8 cellular contexts compared by ENCODE assay signal in genomic region chr14:92540472-92541048, GRCh38. TPM values are rescaled to one million over a fixed set of nuclear protein-coding genes. Genes with fewer than 3 reads are reported as not detected.
DNase-seq lines count a peak whose midpoint lies in the region; ATAC-seq and TF ChIP-seq lines count a peak whose summit lies in the region.

No MANE protein-coding gene starts in this region.

- peaks cover 73% of the 10 kb centered on the region for H3K4me1 Mint-ChIP-seq in activated naive CD8-positive, alpha-beta T cell treated with anti-CD3 and anti-CD28 coated beads for 36 hours

- H3K27ac Mint-ChIP-seq in activated naive CD8-positive, alpha-beta T cell treated with anti-CD3 and anti-CD28 coated beads for 36 hours = peak overlapping the region; percentile 78

- intact Hi-C loops in heart right ventricle (cut with DNase I) = loop anchor here in 5 of 10 donors (1.0 to 10.0 kb wide), 6 partner anchors 9 to 83 kb away; partner anchors contain the start of gene RIN3 (in 1 of the 5)

- H3K4me3 ChIP-seq in heart right ventricle (peak overlapping the region in 3 of 10 donors; percentile 1 to 14 (median 13)), retinal pigment epithelial cell (ENCODE audit: low read length) (no peak overlapping the region)

- H3K27me3 Mint-ChIP-seq in activated naive CD8-positive, alpha-beta T cell treated with anti-CD3 and anti-CD28 coated beads for 36 hours = no peaks in the 10 kb centered on the region

- peak; percentile 8 for DNase-seq in NCI-H1092 treated with DMSO at 0.1 percent for 48 hours (lab: John Stamatoyannopoulos, UW)
- DNase-seq in NCI-H1092 (lab: John Stamatoyannopoulos, UW) = no peak
- no peak for DNase-seq in activated naive CD8-positive, alpha-beta T cell treated with anti-CD3 and anti-CD28 coated beads for 36 hours
- peak; percentile 89 to 94 for DNase-seq in heart right ventricle
- peak; percentile 94 for DNase-seq in retinal pigment epithelial cell (ENCODE audit: low read depth)
- DNase-seq in HuH-7 (ENCODE audit: low spot score) = no peak

- H3K4me1 ChIP-seq in heart right ventricle = peaks cover 9 to 51% (median 41%) of the 10 kb centered on the region in 9 donors

- no peak for TF ChIP-seq CTCF in heart right ventricle (IDR thresholded peaks at IDR 0.05)
- TF ChIP-seq CTCF in retinal pigment epithelial cell (conservative IDR thresholded peaks at IDR 0.05; ENCODE audit: low read depth, low read length) = no peak

- ATAC-seq in heart right ventricle (peak; percentile 93 to 97 (median 96)), HG02798 (IDR thresholded peaks at IDR 0.05; ENCODE audit: poor library complexity, unreplicated experiment) (no peak), GM21390 (IDR thresholded peaks at IDR 0.05; ENCODE audit: unreplicated experiment) (no peak)

- no peaks in the 10 kb centered on the region for H3K9me3 ChIP-seq in heart right ventricle

- H3K9me3 Mint-ChIP-seq in activated naive CD8-positive, alpha-beta T cell treated with anti-CD3 and anti-CD28 coated beads for 36 hours = peaks cover 5% of the 10 kb centered on the region

- H3K4me3 Mint-ChIP-seq in activated naive CD8-positive, alpha-beta T cell treated with anti-CD3 and anti-CD28 coated beads for 36 hours = peak overlapping the region; percentile 14

- H3K36me3 ChIP-seq in heart right ventricle = no peaks in the 10 kb centered on the region

- WGBS in heart right ventricle, 2 donors = 10 to 27% methylated on average over 6 of the region's 6 CpGs

- H3K27me3 ChIP-seq in heart right ventricle = no peaks in the 10 kb centered on the region

- peak overlapping the region; percentile 82 to 94 (median 86) for H3K27ac ChIP-seq in heart right ventricle

- peaks cover 32% of the 10 kb centered on the region for H3K36me3 Mint-ChIP-seq in activated naive CD8-positive, alpha-beta T cell treated with anti-CD3 and anti-CD28 coated beads for 36 hours

RNA-seq across cellular contexts. Expression of gene RIN3, which starts 27.0 kb away (rescaled TPM):
- 10 to 100 TPM; 59.2 to 59.6 TPM for total RNA-seq in activated naive CD8-positive, alpha-beta T cell treated with anti-CD3 and anti-CD28 coated beads for 36 hours
- total RNA-seq in heart right ventricle = 10 to 100 TPM in 8 of 10 donors, 1 to 10 TPM in 2; 9.4 to 24.0 (median 12.7) TPM
- 1 to 10 TPM; 7.2 to 9.0 TPM for polyA plus RNA-seq in heart right ventricle

Comparison
In these comparisons a context has a peak if more than half of its experiments do, and no peak if none do; other contexts are left out.
1. DNase-seq: peak in NCI-H1092 treated with DMSO at 0.1 percent for 48 hours (single experiment), heart right ventricle (2 of 2) and retinal pigment epithelial cell (single experiment); none in NCI-H1092 (single experiment), activated naive CD8-positive, alpha-beta T cell treated with anti-CD3 and anti-CD28 coated beads for 36 hours (single experiment) and HuH-7 (single experiment).
2. ATAC-seq: peak in heart right ventricle (8 of 8); none in HG02798 (single experiment) and GM21390 (single experiment).